Comparison of ENCODE assay signal across 19 cellular contexts in genomic region chr6:139409026-139409425, GRCh38. TPM values are rescaled to one million over a fixed set of nuclear protein-coding genes. Genes with fewer than 3 reads are reported as not detected.
DNase-seq lines count a peak whose midpoint lies in the region; ATAC-seq and TF ChIP-seq lines count a peak whose summit lies in the region.
"Had no signal": no experiment of that assay in that cellular context is flagged by ENCODE, and none has a peak within 500 bp of the region (broad histone marks: within the 10 kb centered on the region; RNA-seq: fewer than 3 reads in every experiment).

No MANE protein-coding gene starts in this region.

- BruUV-seq in Caco-2 (replicated peaks; lab: Mats Ljungman, UMichigan): no TSS peak

- POLR2A ChIA-PET in Caco-2 (lab: Charles Lee): no interaction called here

- peaks cover 6% of the 10 kb centered on the region for H3K4me1 Mint-ChIP-seq in type B pancreatic cell (ENCODE audit: unreplicated experiment)
- H3K4me1 Mint-ChIP-seq in Caco-2 (ENCODE audit: low read depth, unreplicated experiment): peaks cover 14% of the 10 kb centered on the region
- H3K4me1 Mint-ChIP-seq: natural killer cell had no signal

- TF ChIP-seq CTCF in astrocyte of the spinal cord (IDR thresholded peaks at IDR 0.05; ENCODE audit: low read depth, low read length): no peak
- no peak for TF ChIP-seq CTCF in type B pancreatic cell (conservative IDR thresholded peaks at IDR 0.05)
- no peak for TF ChIP-seq CTCF in Caco-2 (IDR thresholded peaks at IDR 0.05; ENCODE audit: insufficient read depth in 1 of 2, low read depth in 1 of 2, low read length in 1 of 2, severe bottlenecking in 1 of 2, unreplicated experiment in 1 of 2)

- peaks cover 27% of the 10 kb centered on the region for H3F3A ChIP-seq in GM23248 (ENCODE audit: insufficient read depth)

- 63 to 71% methylated on average over 4 of the region's 4 CpGs for WGBS in GM23248 (ENCODE audit: low coverage in 1 of 2, low lambda C conversion rate in 2 of 2, missing lambda C conversion rate in 2 of 2), 2 experiments

- no peaks in the 10 kb centered on the region; the same call in 1 of the 2 replicates for H3K9me2 ChIP-seq in GM23248 (ENCODE audit: insufficient read depth)

- peak; percentile 69 for DNase-seq in GM23248
- DNase-seq in astrocyte of the spinal cord (ENCODE audit: low read depth, low spot score): peak; percentile 82
- peak; percentile 63 for DNase-seq in islet precursor cell
- DNase-seq in type B pancreatic cell (ENCODE audit: extremely low spot score, unreplicated experiment): no peak
- no peak for DNase-seq in NCI-H69 (lab: John Stamatoyannopoulos, UW)
- DNase-seq in Caco-2: no peak
- DNase-seq: activated CD4-positive, alpha-beta T cell treated with anti-CD3 and anti-CD28 coated beads, Interleukin-2, amount 50 U/mL, for 1 hour; DMS 273 treated with DMSO at 0.1 percent for 48 hours; effector memory CD4-positive, alpha-beta T cell; head of caudate nucleus; left cardiac atrium; natural killer cell; NCI-H2029 treated with DMSO at 0.1 percent for 48 hours; Right ventricle myocardium superior; T1000 had no signal

- H3K4me2 ChIP-seq in GM23248 (ENCODE audit: unreplicated experiment): peak overlapping the region; percentile 40

- H3K27ac ChIP-seq in GM23248: peak overlapping the region; percentile 89
- H3K27ac ChIP-seq: ascending aorta, HL-60 had no signal

- intact Hi-C loops in Caco-2 (cut with micrococcal nuclease; ENCODE audit: unreplicated experiment): no loop called here

- H3K27me3 ChIP-seq in GM23248 (replicated peaks; ENCODE audit: insufficient read depth): no peaks in the 10 kb centered on the region
- H3K27me3 ChIP-seq in Caco-2 (replicated peaks; ENCODE audit: control insufficient read depth, insufficient read depth, low read length): no peaks in the 10 kb centered on the region
- H3K27me3 ChIP-seq: ascending aorta had no signal

- H3K36me3 Mint-ChIP-seq in type B pancreatic cell (no peaks in the 10 kb centered on the region), Caco-2 (ENCODE audit: insufficient read depth, unreplicated experiment) (no peaks in the 10 kb centered on the region)
- H3K36me3 Mint-ChIP-seq: natural killer cell had no signal

- peaks cover 11% of the 10 kb centered on the region; the same call in 1 of the 2 replicates for H3K79me2 ChIP-seq in GM23248 (ENCODE audit: insufficient read depth)

- in situ Hi-C loops in GM23248 (cut with MboI) (no loop called here), astrocyte of the spinal cord (cut with HindIII; ENCODE audit: low sequenced_read_pairs) (no loop called here)

- CTCF ChIA-PET in Caco-2 (lab: Charles Lee): no interaction called here

- H3K4me3 ChIP-seq in GM23248 (no peak overlapping the region), astrocyte of the spinal cord (ENCODE audit: low read depth, low read length) (no peak overlapping the region), Caco-2 (ENCODE audit: low read depth, low read length) (no peak overlapping the region)
- H3K4me3 ChIP-seq: ascending aorta had no signal

- no peaks in the 10 kb centered on the region for H3K36me3 ChIP-seq in GM23248 (ENCODE audit: low read depth)
- no peaks in the 10 kb centered on the region for H3K36me3 ChIP-seq in Caco-2 (ENCODE audit: control insufficient read depth, insufficient read depth, low read length)
- H3K36me3 ChIP-seq: ascending aorta had no signal

- H3K9me3 Mint-ChIP-seq in type B pancreatic cell (no peaks in the 10 kb centered on the region), Caco-2 (ENCODE audit: unreplicated experiment) (no peaks in the 10 kb centered on the region)
- H3K9me3 Mint-ChIP-seq: natural killer cell; stimulated activated naive CD8-positive, alpha-beta T cell treated with anti-CD3 and anti-CD28 coated beads, Interleukin-15, Interleukin-2, amounts not matched to agents 100 ng/mL and 50 ng/mL, for 24 hours had no signal

- no peak overlapping the region for H2AFZ ChIP-seq in GM23248

- H3K27ac Mint-ChIP-seq in type B pancreatic cell (peak overlapping the region; percentile 67), Caco-2 (ENCODE audit: unreplicated experiment) (no peak overlapping the region)
- H3K27ac Mint-ChIP-seq: natural killer cell; stimulated activated naive CD8-positive, alpha-beta T cell treated with anti-CD3 and anti-CD28 coated beads, Interleukin-15, Interleukin-2, amounts not matched to agents 100 ng/mL and 50 ng/mL, for 24 hours had no signal

- no peak for ATAC-seq in GM19324 (IDR thresholded peaks at IDR 0.05; ENCODE audit: low FRiP score, unreplicated experiment)
- ATAC-seq: left cardiac atrium, natural killer cell had no signal

- H3K4me3 Mint-ChIP-seq in type B pancreatic cell (no peak overlapping the region), Caco-2 (ENCODE audit: unreplicated experiment) (no peak overlapping the region)
- H3K4me3 Mint-ChIP-seq: natural killer cell; stimulated activated naive CD8-positive, alpha-beta T cell treated with anti-CD3 and anti-CD28 coated beads, Interleukin-15, Interleukin-2, amounts not matched to agents 100 ng/mL and 50 ng/mL, for 24 hours had no signal

- H3K9ac ChIP-seq in GM23248: no peak overlapping the region

- H3K4me1 ChIP-seq in GM23248 (ENCODE audit: insufficient read depth) (peaks cover 30% of the 10 kb centered on the region), Caco-2 (peaks cover 10% of the 10 kb centered on the region; the same call in 1 of the 2 replicates)

- H3K9me3 ChIP-seq in GM23248 (ENCODE audit: low read depth): no peaks in the 10 kb centered on the region
- no peaks in the 10 kb centered on the region for H3K9me3 ChIP-seq in Caco-2
- H3K9me3 ChIP-seq: ascending aorta had no signal

- no peaks in the 10 kb centered on the region for H3K27me3 Mint-ChIP-seq in type B pancreatic cell
- H3K27me3 Mint-ChIP-seq in Caco-2 (ENCODE audit: insufficient read depth, unreplicated experiment): no peaks in the 10 kb centered on the region
- H3K27me3 Mint-ChIP-seq: stimulated activated naive CD8-positive, alpha-beta T cell treated with anti-CD3 and anti-CD28 coated beads, Interleukin-15, Interleukin-2, amounts not matched to agents 100 ng/mL and 50 ng/mL, for 24 hours had no signal

- H4K20me1 ChIP-seq in GM23248 (ENCODE audit: insufficient read depth): no peaks in the 10 kb centered on the region

RNA-seq across cellular contexts. Expression of gene CITED2, which starts 34.6 kb away (rescaled TPM):
- total RNA-seq in GM23248 (2014; rRNA removed; shearing (Covaris generic)): 1,051 and 1,192 TPM in 2 replicates
- 644 and 672 TPM in 2 replicates for polyA plus RNA-seq in GM23248 (2016; fragmentation: Nextera tagmentation; extraction: Ambion mirVana)
- total RNA-seq in type B pancreatic cell (ENCODE audit: low replicate concordance): 129 and 143 TPM in 2 replicates
- 78.0 and 78.6 TPM in 2 replicates for total RNA-seq in Caco-2 (2022)

Comparison
In these comparisons a context has a peak if more than half of its experiments do, and no peak if none do; other contexts are left out.
1. DNase-seq: peak in GM23248 (single experiment), astrocyte of the spinal cord (single experiment) and islet precursor cell (single experiment); none in type B pancreatic cell (single experiment), NCI-H69 (single experiment) and Caco-2 (0 of 2).